10 cellular contexts compared by ENCODE assay signal in genomic region chr14:106185837-106186233, GRCh38.
DNase-seq lines count a peak whose midpoint lies in the region; ATAC-seq, FAIRE-seq and TF ChIP-seq lines count a peak whose summit lies in the region.
"Had no signal": no experiment of that assay in that cellular context is flagged by ENCODE, and none has a peak within 500 bp of the region (broad histone marks: within the 10 kb centered on the region; RNA-seq: fewer than 3 reads in every experiment).

No MANE protein-coding gene starts in this region.

- TF ChIP-seq POLR2A in GM12891 (IDR thresholded peaks at IDR 0.05; ENCODE audit: low read depth, low read length) (no peak), prostate gland (IDR thresholded peaks at IDR 0.05) (no peak)

- peak; percentile 51 for FAIRE-seq in GM12891 (lab: Jason Lieb, UNC)
- FAIRE-seq: islet of Langerhans had no signal

- no peaks in the 10 kb centered on the region for H3K9me3 Mint-ChIP-seq in activated naive CD8-positive, alpha-beta T cell treated with anti-CD3 and anti-CD28 coated beads for 36 hours

- H3K27ac Mint-ChIP-seq in activated naive CD8-positive, alpha-beta T cell treated with anti-CD3 and anti-CD28 coated beads for 36 hours: no peak overlapping the region

- intact Hi-C loops in prostate gland (cut with DNase I): no loop called here

- peak; percentile 51 to 53 for ATAC-seq in activated CD4-positive, CD25-positive, alpha-beta regulatory T cell treated with anti-CD3 and anti-CD28 coated beads, Interleukin-2, amount 50 U/mL, for 24 hours

- H3K27ac ChIP-seq in caudate nucleus (ENCODE audit: low read depth, low read length) (no peak overlapping the region), prostate gland (no peak overlapping the region)
- H3K27ac ChIP-seq: PC-9 had no signal

- no peaks in the 10 kb centered on the region for H3K4me1 ChIP-seq in prostate gland (replicated peaks)

- WGBS in prostate gland: 51% methylated on average over 4 of the region's 4 CpGs

- TF ChIP-seq CTCF in prostate gland (IDR thresholded peaks at IDR 0.05): no peak

- no peaks in the 10 kb centered on the region for H3K36me3 ChIP-seq in prostate gland

- no peaks in the 10 kb centered on the region for H3K27me3 ChIP-seq in prostate gland (replicated peaks; ENCODE audit: insufficient read depth)

- H3K9me3 ChIP-seq in prostate gland: no peaks in the 10 kb centered on the region

- H3K36me3 Mint-ChIP-seq in activated naive CD8-positive, alpha-beta T cell treated with anti-CD3 and anti-CD28 coated beads for 36 hours: no peaks in the 10 kb centered on the region

- H3K27me3 Mint-ChIP-seq in activated naive CD8-positive, alpha-beta T cell treated with anti-CD3 and anti-CD28 coated beads for 36 hours: no peaks in the 10 kb centered on the region

- no peak overlapping the region for H3K4me3 ChIP-seq in prostate gland
- H3K4me3 ChIP-seq: PC-9 had no signal

- H3K4me3 Mint-ChIP-seq in activated naive CD8-positive, alpha-beta T cell treated with anti-CD3 and anti-CD28 coated beads for 36 hours: no peak overlapping the region

- DNase-seq in GM12891 (ENCODE audit: insufficient read length, low spot score) (no peak), COLO829 (ENCODE audit: low spot score) (no peak), caudate nucleus (lab: John Stamatoyannopoulos, UW) (no peak), NCI-H345 treated with DMSO at 0.1 percent for 48 hours (lab: John Stamatoyannopoulos, UW; ENCODE audit: unreplicated experiment) (no peak), prostate gland (ENCODE audit: low spot score) (no peak)
- DNase-seq in activated naive CD8-positive, alpha-beta T cell treated with anti-CD3 and anti-CD28 coated beads for 36 hours: peak; percentile 54
- DNase-seq in stimulated activated CD8-positive, alpha-beta memory T cell treated with anti-CD3 and anti-CD28 coated beads, Interleukin-15, amount 100 ng/mL, for 24 hours (ENCODE audit: low read depth): peak; percentile 20
- DNase-seq: PC-9 had no signal

- peaks cover 30% of the 10 kb centered on the region for H3K4me1 Mint-ChIP-seq in activated naive CD8-positive, alpha-beta T cell treated with anti-CD3 and anti-CD28 coated beads for 36 hours

TF ChIP-seq in GM12891, 5 proteins besides CTCF, POLR2A, EP300 and RAD21:
- TF ChIP-seq POU2F2 (IDR thresholded peaks at IDR 0.05; ENCODE audit: low read depth, low read length): no peak
- TF ChIP-seq TAF1 (IDR thresholded peaks at IDR 0.05; ENCODE audit: low read depth, low read length): no peak
- no peak for TF ChIP-seq POLR2AphosphoS5 (IDR thresholded peaks at IDR 0.05; ENCODE audit: low read depth, low read length)
- TF ChIP-seq PAX5 (IDR thresholded peaks at IDR 0.05; ENCODE audit: insufficient read depth, low read length, severe bottlenecking): no peak
- no peak for TF ChIP-seq SPI1 (IDR thresholded peaks at IDR 0.05; ENCODE audit: low read depth, low read length)

Comparison
In these comparisons a context has a peak if more than half of its experiments do, and no peak if none do; other contexts are left out.
1. DNase-seq: peak in activated naive CD8-positive, alpha-beta T cell treated with anti-CD3 and anti-CD28 coated beads for 36 hours (single experiment) and stimulated activated CD8-positive, alpha-beta memory T cell treated with anti-CD3 and anti-CD28 coated beads, Interleukin-15, amount 100 ng/mL, for 24 hours (single experiment); none in GM12891 (single experiment), COLO829 (single experiment), caudate nucleus (0 of 61), NCI-H345 treated with DMSO at 0.1 percent for 48 hours (single experiment) and prostate gland (single experiment).